19 cellular contexts compared by ENCODE assay signal in genomic region chr1:228314658-228315483, GRCh38.
DNase-seq lines count a peak whose midpoint lies in the region; ATAC-seq and TF ChIP-seq lines count a peak whose summit lies in the region.
"Had no signal": no experiment of that assay in that cellular context is flagged by ENCODE, and none has a peak within 500 bp of the region (broad histone marks: within the 10 kb centered on the region; RNA-seq: fewer than 3 reads in every experiment).

No MANE protein-coding gene starts in this region.

- H3K36me3 Mint-ChIP-seq in chondrocyte (ENCODE audit: low read depth), result peaks cover 1% of the 10 kb centered on the region

- H3K27me3 Mint-ChIP-seq in chondrocyte (ENCODE audit: low read depth), result no peaks in the 10 kb centered on the region

- H3K4me3 ChIP-seq in H7 (ENCODE audit: insufficient read depth, low read depth, low read length), result no peak overlapping the region
- H3K4me3 ChIP-seq: hepatocyte, transverse colon had no signal

- H3K27me3 ChIP-seq in H7 (ENCODE audit: control insufficient read depth, insufficient read depth, low read length), result no peaks in the 10 kb centered on the region
- H3K27me3 ChIP-seq: hepatocyte, transverse colon had no signal

- intact Hi-C loops in sciatic nerve (cut with DNase I), result no loop called here

- no peak for TF ChIP-seq CTCF in chondrocyte (IDR thresholded peaks at IDR 0.05)

- DNase-seq in RPMI8226 (peak; percentile 82), chondrocyte (ENCODE audit: low spot score) (peak; percentile 90), mesenteric fat pad (ENCODE audit: low spot score) (peak; percentile 86), sciatic nerve (ENCODE audit: low spot score) (no peak), H7 (no peak), NCI-H2107 (lab: John Stamatoyannopoulos, UW) (no peak), AG08395 (ENCODE audit: low spot score) (no peak)
- DNase-seq: COR-L47; HFFc6; mesendoderm; NCI-H1092 treated with DMSO at 0.1 percent for 48 hours; NCI-H2081; NCI-H510A; SHP77; stimulated activated CD4-positive, alpha-beta T cell treated with anti-CD3 and anti-CD28 coated beads, Interleukin-1b, Interleukin-23, amount 100 ng/mL, for 48 hours; stimulated activated naive CD8-positive, alpha-beta T cell treated with anti-CD3 and anti-CD28 coated beads, Interleukin-15, Interleukin-2, amounts not matched to agents 100 U/mL and 50 U/mL, for 24 hours; transverse colon had no signal

- peaks cover 7% of the 10 kb centered on the region for H3K9me3 Mint-ChIP-seq in chondrocyte (ENCODE audit: low read depth)

- H3K4me3 Mint-ChIP-seq in chondrocyte (ENCODE audit: unreplicated experiment), result no peak overlapping the region
- H3K4me3 Mint-ChIP-seq: HFFc6 had no signal

- no peaks in the 10 kb centered on the region for H3K4me1 Mint-ChIP-seq in chondrocyte (ENCODE audit: low read depth)

- peaks cover 2% of the 10 kb centered on the region; the same call in 1 of the 2 replicates for H3K36me3 ChIP-seq in H7 (replicated peaks; ENCODE audit: control insufficient read depth, insufficient read depth, low read length)
- H3K36me3 ChIP-seq: transverse colon had no signal

- peak; percentile 8 for ATAC-seq in sciatic nerve
- no peak for ATAC-seq in HG03520 (IDR thresholded peaks at IDR 0.05; ENCODE audit: unreplicated experiment)
- ATAC-seq: stimulated activated naive CD8-positive, alpha-beta T cell treated with anti-CD3 and anti-CD28 coated beads, Interleukin-15, Interleukin-2, amounts not matched to agents 100 U/mL and 50 U/mL, for 24 hours had no signal

- H3K27ac Mint-ChIP-seq in chondrocyte (ENCODE audit: unreplicated experiment), result no peak overlapping the region
- H3K27ac Mint-ChIP-seq: HFFc6 had no signal

Comparison
In these comparisons a context has a peak if more than half of its experiments do, and no peak if none do; other contexts are left out.
1. DNase-seq: peak in RPMI8226 (single experiment), chondrocyte (single experiment) and mesenteric fat pad (single experiment); none in sciatic nerve (single experiment), H7 (single experiment), NCI-H2107 (single experiment) and AG08395 (single experiment).